12 cellular contexts compared by ENCODE assay signal in the genomic region with DNA sequence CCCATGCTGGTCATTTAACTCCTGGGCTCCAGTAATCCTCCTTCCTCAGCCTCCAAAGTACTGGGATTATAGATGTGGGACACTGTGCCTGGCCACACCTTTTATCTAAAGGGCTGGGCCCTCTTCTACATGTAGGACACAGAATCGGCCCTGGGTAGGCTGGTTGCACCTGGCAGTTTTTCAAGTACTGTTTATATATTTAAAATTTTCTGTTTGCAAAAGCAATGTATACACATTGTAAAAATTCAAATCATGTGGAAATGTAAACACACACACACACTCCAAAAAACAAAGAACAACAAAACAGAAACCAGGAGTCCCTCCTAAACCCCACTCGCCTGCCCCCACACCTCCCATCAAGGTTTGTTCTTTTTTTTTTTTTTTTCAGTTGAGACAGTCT.
"Had no signal": no experiment of that assay in that cellular context is flagged by ENCODE, and none has a peak within 500 bp of the region (broad histone marks: within the 10 kb centered on the region; RNA-seq: fewer than 3 reads in every experiment).

No MANE protein-coding gene starts in this region.

- H3K36me3 Mint-ChIP-seq: activated naive CD8-positive, alpha-beta T cell treated with anti-CD3 and anti-CD28 coated beads for 36 hours; neural progenitor cell had no signal

- H3K9me3 ChIP-seq: stomach, thoracic aorta had no signal

- DNase-seq: activated B cell treated with CpG ODN at 0.5 μM for 24 hours; activated CD4-positive, alpha-beta T cell treated with anti-CD3 and anti-CD28 coated beads, Interleukin-2, amount 10 ng/mL, durations not matched to agents 7 days and 5 days; activated gamma-delta T cell; dermis blood vessel endothelial cell; erythroblast; retina; stomach had no signal

- H2AFZ ChIP-seq: neural progenitor cell, parathyroid adenoma had no signal

- H3K9me3 Mint-ChIP-seq: activated B cell treated with CpG ODN at 0.5 μM for 24 hours; activated CD4-positive, alpha-beta T cell treated with anti-CD3 and anti-CD28 coated beads, Interleukin-2, amount 10 ng/mL, durations not matched to agents 7 days and 5 days; activated naive CD8-positive, alpha-beta T cell treated with anti-CD3 and anti-CD28 coated beads for 36 hours; neural progenitor cell had no signal

- H3K36me3 ChIP-seq: brain microvascular endothelial cell, neural progenitor cell, stomach, thoracic aorta had no signal

- H3K4me3 ChIP-seq: neural progenitor cell, stomach, thoracic aorta had no signal

- H3K4me3 Mint-ChIP-seq: activated B cell treated with CpG ODN at 0.5 μM for 24 hours; activated CD4-positive, alpha-beta T cell treated with anti-CD3 and anti-CD28 coated beads, Interleukin-2, amount 10 ng/mL, durations not matched to agents 7 days and 5 days; activated naive CD8-positive, alpha-beta T cell treated with anti-CD3 and anti-CD28 coated beads for 36 hours; neural progenitor cell had no signal

- H3K27me3 Mint-ChIP-seq: activated B cell treated with CpG ODN at 0.5 μM for 24 hours; activated CD4-positive, alpha-beta T cell treated with anti-CD3 and anti-CD28 coated beads, Interleukin-2, amount 10 ng/mL, durations not matched to agents 7 days and 5 days had no signal

- H3K27me3 ChIP-seq: brain microvascular endothelial cell, neural progenitor cell, stomach had no signal

- H3K4me1 Mint-ChIP-seq: neural progenitor cell had no signal

- H3K79me2 ChIP-seq: parathyroid adenoma had no signal

- H3K9ac ChIP-seq: neural progenitor cell, parathyroid adenoma had no signal

- H3K27ac Mint-ChIP-seq: activated B cell treated with CpG ODN at 0.5 μM for 24 hours; activated CD4-positive, alpha-beta T cell treated with anti-CD3 and anti-CD28 coated beads, Interleukin-2, amount 10 ng/mL, durations not matched to agents 7 days and 5 days; activated naive CD8-positive, alpha-beta T cell treated with anti-CD3 and anti-CD28 coated beads for 36 hours; neural progenitor cell had no signal

- H3K4me2 ChIP-seq: neural progenitor cell had no signal

- H3K4me1 ChIP-seq: neural progenitor cell, parathyroid adenoma had no signal

- H3K27ac ChIP-seq: brain microvascular endothelial cell, neural progenitor cell, parathyroid adenoma, stomach, thoracic aorta had no signal
